24 cellular contexts compared by ENCODE assay signal in genomic region chr9:18253950-18254349, GRCh38.
"Had no signal": no experiment of that assay in that cellular context is flagged by ENCODE, and none has a peak within 500 bp of the region (broad histone marks: within the 10 kb centered on the region; RNA-seq: fewer than 3 reads in every experiment).

No MANE protein-coding gene starts in this region.

- H3K27me3 ChIP-seq: neural progenitor cell, ovary, right lobe of liver, sigmoid colon, stomach, thyroid gland, tibial nerve, upper lobe of left lung, vagina had no signal

- H3K36me3 ChIP-seq: neural progenitor cell, ovary, right lobe of liver, sigmoid colon, stomach, thoracic aorta, thyroid gland, tibial nerve, upper lobe of left lung, vagina had no signal

- H3K9me3 ChIP-seq: ovary, psoas muscle, right lobe of liver, sigmoid colon, stomach, thoracic aorta, thyroid gland, tibial nerve, upper lobe of left lung, vagina had no signal

- DNase-seq: occipital lobe; ovary; posterior cingulate gyrus; psoas muscle; right cardiac atrium; right lobe of liver; sigmoid colon; small intestine; stimulated activated CD4-positive, alpha-beta T cell treated with anti-CD3 and anti-CD28 coated beads, Interleukin-15, amount 100 ng/mL, for 24 hours; stimulated activated CD4-positive, alpha-beta T cell treated with anti-CD3 and anti-CD28 coated beads, Interleukin-2, amount 100 ng/mL, for 24 hours; stimulated activated CD4-positive, alpha-beta T cell treated with anti-CD3 and anti-CD28 coated beads, Interleukin-2, amount 100 ng/mL, for 48 hours; stimulated activated CD4-positive, alpha-beta T cell treated with anti-CD3 and anti-CD28 coated beads, Interleukin-4, amount 100 ng/mL, for 24 hours; stimulated activated naive B cell treated with anti-CD40 and anti-IgM and Interleukin-4, amounts not matched to agents 10 μg/mL and 1 μg/mL and 100 μg/mL, for 72 hours; stimulated activated naive CD4-positive, alpha-beta T cell treated with Interleukin-2 at 50 U/mL for 16 hours; stomach; thyroid gland; trophoblast cell had no signal

- H3K9ac ChIP-seq: neural progenitor cell, parathyroid adenoma had no signal

- H3K4me3 ChIP-seq: neural progenitor cell, ovary, psoas muscle, right lobe of liver, sigmoid colon, stomach, thoracic aorta, thyroid gland, tibial nerve, upper lobe of left lung, vagina had no signal

- H3K27ac ChIP-seq: neural progenitor cell, ovary, parathyroid adenoma, psoas muscle, right lobe of liver, sigmoid colon, stomach, thoracic aorta, thyroid gland, tibial nerve, upper lobe of left lung, vagina had no signal

- ATAC-seq: psoas muscle; right cardiac atrium; right lobe of liver; stimulated activated effector memory CD8-positive, alpha-beta T cell treated with anti-CD3 and anti-CD28 coated beads, Interleukin-12 subunit alpha, Interleukin-12 subunit beta, amount 100 ng/mL, for 72 hours; stimulated activated naive B cell treated with anti-CD40 and anti-IgM and Interleukin-4, amounts not matched to agents 10 μg/mL and 1 μg/mL and 100 μg/mL, for 72 hours had no signal

- H3K4me1 ChIP-seq: neural progenitor cell, psoas muscle, right lobe of liver, thyroid gland, vagina had no signal

- H3K79me2 ChIP-seq: parathyroid adenoma had no signal

- H3K4me2 ChIP-seq: neural progenitor cell had no signal

- H2AFZ ChIP-seq: neural progenitor cell, parathyroid adenoma had no signal
